Comparison of ENCODE assay signal across 8 cellular contexts in genomic region chr16:2429037-2429770, GRCh38. TPM values are rescaled to one million over a fixed set of nuclear protein-coding genes. Genes with fewer than 3 reads are reported as not detected.
DNase-seq lines count a peak whose midpoint lies in the region; ATAC-seq, FAIRE-seq and TF ChIP-seq lines count a peak whose summit lies in the region.

CCNF (plus strand) TSS chr16:2429447; CDS start chr16:2429482, 35 bp downstream.

- ATAC-seq in HG02763 (IDR thresholded peaks at IDR 0.05; ENCODE audit: unreplicated experiment): peak; percentile 87
- peak; percentile 95 to 98 (median 97) for ATAC-seq in T-cell (replicated peaks in 1 of 4)
- ATAC-seq in heart left ventricle: peak; percentile 98 to 99 (median 99)

- intact Hi-C loops in heart left ventricle (cut with DNase I): loop anchor here in 8 of 10 donors (2.0 to 10.0 kb wide), 9 partner anchors 46 to 264 kb away; partner anchors contain the start of genes ABCA3 (in 7 of the 8) and TBC1D24 (in 1 of the 8)

- H3K4me1 ChIP-seq in heart left ventricle: peaks cover 0 to 22% (median 14%) of the 10 kb centered on the region in 12 donors

- no peaks in the 10 kb centered on the region for H3K9me3 Mint-ChIP-seq in T-cell
- no peaks in the 10 kb centered on the region for H3K9me3 Mint-ChIP-seq in type B pancreatic cell

- H3K27me3 ChIP-seq in heart left ventricle: no peaks in the 10 kb centered on the region

- peaks cover 6% of the 10 kb centered on the region for H3K36me3 Mint-ChIP-seq in T-cell
- H3K36me3 Mint-ChIP-seq in type B pancreatic cell: peaks cover 7% of the 10 kb centered on the region

- peak within 1 kb of the TSS; percentile 60 to 98 (median 86) for H3K4me3 ChIP-seq in heart left ventricle

- H3K27ac Mint-ChIP-seq in T-cell (peak within 1 kb of the TSS in 1 of 2 donors; percentile 71), type B pancreatic cell (peak within 1 kb of the TSS; percentile 87)

- peaks cover 0 to 24% (median 6%) of the 10 kb centered on the region in 9 donors for H3K36me3 ChIP-seq in heart left ventricle

- FAIRE-seq in GM12891 (lab: Jason Lieb, UNC): peak; percentile 98

- peak in 5 of 12 donors; percentile 5 to 22 (median 18) for TF ChIP-seq CTCF in heart left ventricle (IDR thresholded peaks at IDR 0.05)
- TF ChIP-seq CTCF in type B pancreatic cell (conservative IDR thresholded peaks at IDR 0.05): no peak

- POLR2A ChIA-PET in T-cell (lab: Charles Lee): no interaction called here

- no peaks in the 10 kb centered on the region for H3K9me3 ChIP-seq in heart left ventricle

- H3K4me1 Mint-ChIP-seq in T-cell: peaks cover 14 to 18% (median 17%) of the 10 kb centered on the region in 3 donors
- H3K4me1 Mint-ChIP-seq in type B pancreatic cell (ENCODE audit: unreplicated experiment): peaks cover 22% of the 10 kb centered on the region

- no peak for TF ChIP-seq POLR2A in GM12891 (IDR thresholded peaks at IDR 0.05; ENCODE audit: low read depth, low read length)
- peak in 1 of 2 donors; percentile 48 for TF ChIP-seq POLR2A in heart left ventricle (IDR thresholded peaks at IDR 0.05)

- H3K27ac ChIP-seq in adipose tissue (ENCODE audit: low read depth, low read length) (peak within 1 kb of the TSS; percentile 7), heart left ventricle (peak within 1 kb of the TSS in 11 of 12 donors; percentile 1 to 81 (median 67))

- H3K27me3 Mint-ChIP-seq in T-cell: no peaks in the 10 kb centered on the region
- H3K27me3 Mint-ChIP-seq in type B pancreatic cell: no peaks in the 10 kb centered on the region

- peak; percentile 99 for DNase-seq in GM12891 (ENCODE audit: insufficient read length, low spot score)
- DNase-seq in NCI-H1417 treated with DMSO at 0.1 percent for 48 hours (lab: John Stamatoyannopoulos, UW): peak; percentile 68
- peak; percentile 90 to 98 (median 96) for DNase-seq in T-cell
- peak; percentile 98 to 99 (median 98) for DNase-seq in heart left ventricle
- DNase-seq in pons (ENCODE audit: low spot score): peak; percentile 93
- DNase-seq in type B pancreatic cell (ENCODE audit: extremely low spot score, unreplicated experiment): peak; percentile 98

- 0 to 1% (median 1%) methylated on average over 63 to 102 of the region's 102 CpGs for WGBS in adipose tissue, 3 donors
- 0% methylated on average over 29 to 102 of the region's 102 CpGs for WGBS in heart left ventricle, 4 donors

- CTCF ChIA-PET in T-cell (lab: Charles Lee): interaction anchor here in 1 of 2 donors (0.5 kb wide), 1 partner anchor 13 kb away, joined by 3 read pairs; no protein-coding TSS in a partner anchor

- H3K4me3 Mint-ChIP-seq in T-cell: peak within 1 kb of the TSS; percentile 76 to 86 (median 82)
- peak within 1 kb of the TSS; percentile 91 for H3K4me3 Mint-ChIP-seq in type B pancreatic cell

TF ChIP-seq in GM12891, 5 proteins besides CTCF, POLR2A, EP300 and RAD21:
- TF ChIP-seq TAF1 (IDR thresholded peaks at IDR 0.05; ENCODE audit: low read depth, low read length): no peak

RNA-seq across cellular contexts. Expression of gene CCNF, which starts in this region (rescaled TPM):
- 9.7 TPM for polyA plus RNA-seq in GM12891 (2012; ENCODE audit: low read depth, missing spikeins)
- 1 to 10 TPM; 3.5 to 5.1 (median 4.0) TPM for total RNA-seq in T-cell
- 1 to 10 TPM; 1.0 to 1.4 (median 1.4) TPM for polyA plus RNA-seq in adipose tissue
- 1 to 10 TPM in 7 of 9 donors, under 1 TPM in 2; 0.67 to 6.0 (median 1.6) TPM for total RNA-seq in heart left ventricle
- 1 to 10 TPM in 1 of 2 donors, under 1 TPM in 1; 0.38 to 1.6 TPM for polyA plus RNA-seq in heart left ventricle
- total RNA-seq in type B pancreatic cell (ENCODE audit: low replicate concordance): 15.5 and 36.0 TPM in 2 replicates

Comparison
In these comparisons a context has a peak if more than half of its experiments do, and no peak if none do; other contexts are left out.
1. Peak in every context shown above with its lines: DNase-seq, ATAC-seq, H3K4me3 ChIP-seq and H3K27ac ChIP-seq.